Comparison of ENCODE assay signal across 1 cellular context in the genomic region with DNA sequence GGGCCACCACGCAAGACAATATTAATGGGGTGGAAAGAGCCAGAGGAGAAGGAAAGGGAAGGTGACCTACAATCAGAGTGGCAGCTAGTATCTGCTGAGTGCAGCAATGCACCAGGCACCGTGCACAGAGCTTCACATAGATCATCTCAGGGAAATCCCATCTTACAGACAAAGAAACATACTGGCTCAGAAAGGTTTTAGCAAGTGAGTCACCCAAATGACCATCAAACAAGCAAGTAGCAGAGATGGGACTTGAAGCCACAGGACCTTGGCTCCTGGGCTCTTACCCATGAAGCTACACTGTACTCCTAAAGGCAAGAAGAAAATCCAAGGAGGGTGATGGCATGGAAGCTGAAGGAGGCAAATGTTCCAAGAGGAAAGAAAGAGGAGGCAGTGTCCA.
TF ChIP-seq lines count a peak whose summit lies in the region.

No MANE protein-coding gene starts in this region.

TF ChIP-seq in GM12878, 131 proteins besides CTCF, POLR2A, EP300 and RAD21 (continued from another document):
- TF ChIP-seq, protein P1, sequence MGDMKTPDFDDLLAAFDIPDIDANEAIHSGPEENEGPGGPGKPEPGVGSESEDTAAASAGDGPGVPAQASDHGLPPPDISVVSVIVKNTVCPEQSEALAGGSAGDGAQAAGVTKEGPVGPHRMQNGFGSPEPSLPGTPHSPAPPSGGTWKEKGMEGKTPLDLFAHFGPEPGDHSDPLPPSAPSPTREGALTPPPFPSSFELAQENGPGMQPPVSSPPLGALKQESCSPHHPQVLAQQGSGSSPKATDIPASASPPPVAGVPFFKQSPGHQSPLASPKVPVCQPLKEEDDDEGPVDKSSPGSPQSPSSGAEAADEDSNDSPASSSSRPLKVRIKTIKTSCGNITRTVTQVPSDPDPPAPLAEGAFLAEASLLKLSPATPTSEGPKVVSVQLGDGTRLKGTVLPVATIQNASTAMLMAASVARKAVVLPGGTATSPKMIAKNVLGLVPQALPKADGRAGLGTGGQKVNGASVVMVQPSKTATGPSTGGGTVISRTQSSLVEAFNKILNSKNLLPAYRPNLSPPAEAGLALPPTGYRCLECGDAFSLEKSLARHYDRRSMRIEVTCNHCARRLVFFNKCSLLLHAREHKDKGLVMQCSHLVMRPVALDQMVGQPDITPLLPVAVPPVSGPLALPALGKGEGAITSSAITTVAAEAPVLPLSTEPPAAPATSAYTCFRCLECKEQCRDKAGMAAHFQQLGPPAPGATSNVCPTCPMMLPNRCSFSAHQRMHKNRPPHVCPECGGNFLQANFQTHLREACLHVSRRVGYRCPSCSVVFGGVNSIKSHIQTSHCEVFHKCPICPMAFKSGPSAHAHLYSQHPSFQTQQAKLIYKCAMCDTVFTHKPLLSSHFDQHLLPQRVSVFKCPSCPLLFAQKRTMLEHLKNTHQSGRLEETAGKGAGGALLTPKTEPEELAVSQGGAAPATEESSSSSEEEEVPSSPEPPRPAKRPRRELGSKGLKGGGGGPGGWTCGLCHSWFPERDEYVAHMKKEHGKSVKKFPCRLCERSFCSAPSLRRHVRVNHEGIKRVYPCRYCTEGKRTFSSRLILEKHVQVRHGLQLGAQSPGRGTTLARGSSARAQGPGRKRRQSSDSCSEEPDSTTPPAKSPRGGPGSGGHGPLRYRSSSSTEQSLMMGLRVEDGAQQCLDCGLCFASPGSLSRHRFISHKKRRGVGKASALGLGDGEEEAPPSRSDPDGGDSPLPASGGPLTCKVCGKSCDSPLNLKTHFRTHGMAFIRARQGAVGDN (IDR thresholded peaks at IDR 0.05): no peak
- no peak for TF ChIP-seq BMI1 (IDR thresholded peaks at IDR 0.05; ENCODE audit: borderline replicate concordance)
- no peak for TF ChIP-seq SPI1 (IDR thresholded peaks at IDR 0.05; ENCODE audit: borderline replicate concordance, insufficient read depth, low read depth, low read length)
- TF ChIP-seq ZNF217 (IDR thresholded peaks at IDR 0.05): no peak
- TF ChIP-seq, protein P2, sequence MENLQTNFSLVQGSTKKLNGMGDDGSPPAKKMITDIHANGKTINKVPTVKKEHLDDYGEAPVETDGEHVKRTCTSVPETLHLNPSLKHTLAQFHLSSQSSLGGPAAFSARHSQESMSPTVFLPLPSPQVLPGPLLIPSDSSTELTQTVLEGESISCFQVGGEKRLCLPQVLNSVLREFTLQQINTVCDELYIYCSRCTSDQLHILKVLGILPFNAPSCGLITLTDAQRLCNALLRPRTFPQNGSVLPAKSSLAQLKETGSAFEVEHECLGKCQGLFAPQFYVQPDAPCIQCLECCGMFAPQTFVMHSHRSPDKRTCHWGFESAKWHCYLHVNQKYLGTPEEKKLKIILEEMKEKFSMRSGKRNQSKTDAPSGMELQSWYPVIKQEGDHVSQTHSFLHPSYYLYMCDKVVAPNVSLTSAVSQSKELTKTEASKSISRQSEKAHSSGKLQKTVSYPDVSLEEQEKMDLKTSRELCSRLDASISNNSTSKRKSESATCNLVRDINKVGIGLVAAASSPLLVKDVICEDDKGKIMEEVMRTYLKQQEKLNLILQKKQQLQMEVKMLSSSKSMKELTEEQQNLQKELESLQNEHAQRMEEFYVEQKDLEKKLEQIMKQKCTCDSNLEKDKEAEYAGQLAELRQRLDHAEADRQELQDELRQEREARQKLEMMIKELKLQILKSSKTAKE (IDR thresholded peaks at IDR 0.05; ENCODE audit: low read depth, poor library complexity, severe bottlenecking): no peak
- TF ChIP-seq, protein P3, sequence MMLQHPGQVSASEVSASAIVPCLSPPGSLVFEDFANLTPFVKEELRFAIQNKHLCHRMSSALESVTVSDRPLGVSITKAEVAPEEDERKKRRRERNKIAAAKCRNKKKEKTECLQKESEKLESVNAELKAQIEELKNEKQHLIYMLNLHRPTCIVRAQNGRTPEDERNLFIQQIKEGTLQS (IDR thresholded peaks at IDR 0.05; ENCODE audit: borderline replicate concordance, extremely low read depth, low read depth, low read length): no peak
- TF ChIP-seq SMARCA5 (IDR thresholded peaks at IDR 0.05): no peak
